In genomic region chr5:115936031-115936430, GRCh38 we compare ENCODE assay signal across 9 cellular contexts. TPM values are rescaled to one million over a fixed set of nuclear protein-coding genes. Genes with fewer than 3 reads are reported as not detected.
"Had no signal": no experiment of that assay in that cellular context is flagged by ENCODE, and none has a peak within 500 bp of the region (broad histone marks: within the 10 kb centered on the region; RNA-seq: fewer than 3 reads in every experiment).

No MANE protein-coding gene starts in this region.

- DNase-seq: IMR-90, KBM-7, KG1 had no signal

- H3K27ac ChIP-seq: HL-60 had no signal

- ATAC-seq: HepG2, K562 had no signal

- H3K4me3 ChIP-seq: K562 had no signal

RNA-seq across cellular contexts. Expression of gene LVRN, which starts 26.2 kb away (rescaled TPM):
- total RNA-seq: HT-29, HT1080 had no signal
- polyA plus RNA-seq: IgD-negative memory B cell had no signal
